ENCODE assay signal across 8 cellular contexts in the genomic region with DNA sequence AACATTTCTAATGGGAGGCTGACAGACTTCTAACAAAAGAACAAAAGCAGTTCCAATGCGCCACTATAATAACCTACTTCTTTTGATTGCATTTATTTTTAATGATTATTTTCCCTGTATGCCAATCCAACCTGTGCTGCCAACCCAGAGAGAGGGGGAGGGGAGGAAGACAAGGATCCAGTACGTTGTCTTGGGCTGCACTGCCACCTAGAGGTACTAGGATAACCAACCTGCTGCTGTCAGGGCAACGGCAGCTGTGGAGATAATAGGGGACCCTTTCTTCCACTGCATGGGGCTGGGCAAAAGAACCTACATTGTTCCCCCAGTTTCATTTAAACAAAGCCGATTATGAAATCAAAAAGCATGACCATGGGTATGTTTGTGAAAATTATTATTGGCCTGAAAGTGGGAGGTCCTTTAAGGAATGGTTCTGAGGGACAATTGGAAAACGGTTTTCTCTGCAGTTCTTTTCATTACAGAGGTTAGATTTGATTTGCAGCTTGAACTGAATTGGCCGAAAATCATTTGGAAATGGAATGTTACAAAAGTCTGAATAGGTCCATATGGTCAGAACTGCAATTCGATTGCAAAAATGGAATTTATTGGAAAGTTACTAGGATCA.
DNase-seq lines count a peak whose midpoint lies in the region; ATAC-seq and TF ChIP-seq lines count a peak whose summit lies in the region.

No MANE protein-coding gene starts in this region.

- no peaks in the 10 kb centered on the region for H3K9me2 ChIP-seq in PC-9 (ENCODE audit: insufficient read depth)

- H3K9me3 ChIP-seq in PC-9 (ENCODE audit: insufficient read depth, low read depth) (no peaks in the 10 kb centered on the region), gastrocnemius medialis (no peaks in the 10 kb centered on the region)

- no peak overlapping the region for H2AFZ ChIP-seq in PC-9

- CTCF ChIA-PET in PC-9 (lab: Charles Lee), result interaction anchor here (1.0 kb wide), 1 partner anchor 355 kb away, joined by 3 read pairs; no protein-coding TSS in a partner anchor

- H3K27ac ChIP-seq in PC-9, result no peak overlapping the region
- no peak overlapping the region for H3K27ac ChIP-seq in gastrocnemius medialis

- TF ChIP-seq CTCF in LNCaP clone FGC (IDR thresholded peaks at IDR 0.05; ENCODE audit: control insufficient read depth, extremely low read depth, insufficient read depth) (peak; percentile 98), PC-9 (conservative IDR thresholded peaks at IDR 0.05) (peak; percentile 92), gastrocnemius medialis (IDR thresholded peaks at IDR 0.05 in 4 of 5, conservative IDR thresholded peaks at IDR 0.05 in 1 of 5) (peak; percentile 35 to 69 (median 62))

- H3K4me1 ChIP-seq in PC-9 (replicated peaks; ENCODE audit: insufficient read depth) (no peaks in the 10 kb centered on the region), gastrocnemius medialis (no peaks in the 10 kb centered on the region)

- POLR2A ChIA-PET in PC-9 (lab: Charles Lee; ENCODE audit: unreplicated experiment), result no interaction called here

- no peaks in the 10 kb centered on the region for H4K20me1 ChIP-seq in PC-9 (ENCODE audit: insufficient read depth)

- no peak overlapping the region for H3K4me2 ChIP-seq in PC-9

- no peak for TF ChIP-seq POLR2A in gastrocnemius medialis (IDR thresholded peaks at IDR 0.05)

- DNase-seq in SIG-M5 treated with dmso at 0.1 percent for 504 hours (lab: John Stamatoyannopoulos, UW; ENCODE audit: unreplicated experiment), result peak; percentile 64
- DNase-seq in SIG-M5 (lab: John Stamatoyannopoulos, UW), result no peak
- peak; percentile 56 for DNase-seq in HCEC 1CT
- peak; percentile 67 for DNase-seq in LNCaP clone FGC (ENCODE audit: low read depth)
- DNase-seq in PC-9, result peak; percentile 64 to 79
- peak; percentile 75 for DNase-seq in amniotic stem cell (lab: John Stamatoyannopoulos, UW)
- DNase-seq in hepatic stellate cell (ENCODE audit: low spot score), result peak; percentile 41
- peak; percentile 41 to 53 for DNase-seq in gastrocnemius medialis

- no peaks in the 10 kb centered on the region for H3F3A ChIP-seq in PC-9 (ENCODE audit: insufficient read depth, low read depth)

- in situ Hi-C loops in gastrocnemius medialis (cut with MboI; ENCODE audit: low sequenced_read_pairs in 4 of 4), result no loop called here

- no peak overlapping the region for H3K4me3 ChIP-seq in LNCaP clone FGC (ENCODE audit: low read depth, low read length)
- no peak overlapping the region for H3K4me3 ChIP-seq in PC-9
- H3K4me3 ChIP-seq in gastrocnemius medialis, result no peak overlapping the region

- intact Hi-C loops in PC-9 (cut with micrococcal nuclease; ENCODE audit: unreplicated experiment), result loop anchor here (1.0 to 10.0 kb wide), 5 partner anchors 101 to 1275 kb away; partner anchors contain the start of gene RASEF
- intact Hi-C loops in gastrocnemius medialis (cut with DNase I; ENCODE audit: low total_unique reads), result no loop called here

- peak; percentile 81 to 86 for ATAC-seq in gastrocnemius medialis

- H3K79me2 ChIP-seq in PC-9 (ENCODE audit: low read depth), result no peaks in the 10 kb centered on the region

- H3K36me3 ChIP-seq in PC-9 (ENCODE audit: low read depth) (no peaks in the 10 kb centered on the region), gastrocnemius medialis (no peaks in the 10 kb centered on the region)

- no TSS peak for BruUV-seq in PC-9 (replicated peaks; lab: Mats Ljungman, UMichigan)

- H3K27me3 ChIP-seq in PC-9 (ENCODE audit: insufficient read depth, low read depth), result no peaks in the 10 kb centered on the region
- no peaks in the 10 kb centered on the region for H3K27me3 ChIP-seq in gastrocnemius medialis
